ENCODE assay signal across 14 cellular contexts in genomic region chr19:16614941-16615340, GRCh38. TPM values are rescaled to one million over a fixed set of nuclear protein-coding genes. Genes with fewer than 3 reads are reported as not detected.
DNase-seq lines count a peak whose midpoint lies in the region; ATAC-seq and TF ChIP-seq lines count a peak whose summit lies in the region.
"Had no signal": no experiment of that assay in that cellular context is flagged by ENCODE, and none has a peak within 500 bp of the region (broad histone marks: within the 10 kb centered on the region; RNA-seq: fewer than 3 reads in every experiment).

No MANE protein-coding gene starts in this region.

- no peak overlapping the region for H3K9ac ChIP-seq in trophoblast cell (ENCODE audit: low read length)

- H3K9me3 Mint-ChIP-seq in activated CD4-positive, alpha-beta memory T cell treated with anti-CD3 and anti-CD28 coated beads, Interleukin-2, amount 10 ng/mL, durations not matched to agents 7 days and 5 days, result no peaks in the 10 kb centered on the region
- H3K9me3 Mint-ChIP-seq in activated CD4-positive, alpha-beta memory T cell treated with anti-CD3 and anti-CD28 coated beads for 36 hours, result no peaks in the 10 kb centered on the region

- no CpG with 5 or more reads among the region's 2 CpGs for WGBS in trophoblast cell (ENCODE audit: extremely low coverage, insufficient coverage, insufficient read length)

- H3K4me1 ChIP-seq in PC-9 (replicated peaks; ENCODE audit: insufficient read depth), result peaks cover 18% of the 10 kb centered on the region
- H3K4me1 ChIP-seq in trophoblast cell (ENCODE audit: control insufficient read depth in 1 of 2, insufficient read depth in 2 of 2, low read length in 2 of 2), result peaks cover 10 to 12% of the 10 kb centered on the region in 2 experiments
- peaks cover 11% of the 10 kb centered on the region for H3K4me1 ChIP-seq in effector memory CD4-positive, alpha-beta T cell (ENCODE audit: control insufficient read depth, insufficient read depth, low read length, poor library complexity, severe bottlenecking)

- H3K4ac ChIP-seq in trophoblast cell (ENCODE audit: low read depth, low read length), result peak overlapping the region; percentile 68

- H3F3A ChIP-seq in PC-9 (ENCODE audit: insufficient read depth, low read depth), result peaks cover 8% of the 10 kb centered on the region; the same call in 1 of the 2 replicates

- no peak overlapping the region for H3K4me3 Mint-ChIP-seq in activated CD4-positive, alpha-beta memory T cell treated with anti-CD3 and anti-CD28 coated beads, Interleukin-2, amount 10 ng/mL, durations not matched to agents 7 days and 5 days
- no peak overlapping the region for H3K4me3 Mint-ChIP-seq in activated CD4-positive, alpha-beta memory T cell treated with anti-CD3 and anti-CD28 coated beads for 36 hours

- no peak overlapping the region for H4K8ac ChIP-seq in trophoblast cell (ENCODE audit: low read depth, low read length)

- no TSS peak for BruUV-seq in PC-9 (replicated peaks; lab: Mats Ljungman, UMichigan)

- DNase-seq in activated CD4-positive, alpha-beta memory T cell treated with anti-CD3 and anti-CD28 coated beads, Interleukin-2, amount 10 ng/mL, durations not matched to agents 7 days and 5 days, result no peak
- DNase-seq in activated CD4-positive, alpha-beta memory T cell treated with anti-CD3 and anti-CD28 coated beads for 36 hours, result no peak
- DNase-seq in PC-9 (peak in 1 of 2 experiments; percentile 64), dermis blood vessel endothelial cell (peak; percentile 32), trophoblast cell (peak; percentile 88), hippocampal formation (lab: John Stamatoyannopoulos, UW) (no peak)
- no peak for DNase-seq in effector memory CD4-positive, alpha-beta T cell
- DNase-seq: midbrain; NCI-H1417; NCI-H446; OCI-M1; stimulated activated CD4-positive, alpha-beta T cell treated with anti-CD3 and anti-CD28 coated beads, Interleukin-15, amount 100 ng/mL, for 24 hours; upper lobe of right lung had no signal

- CTCF ChIA-PET in activated CD4-positive, alpha-beta memory T cell treated with anti-CD3 and anti-CD28 coated beads, Interleukin-2, amount 10 ng/mL, durations not matched to agents 7 days and 5 days (lab: Charles Lee), result interaction anchor here (1.6 kb wide), 1 partner anchor 28 kb away, joined by 3 read pairs; no protein-coding TSS in a partner anchor
- CTCF ChIA-PET in activated CD4-positive, alpha-beta memory T cell treated with anti-CD3 and anti-CD28 coated beads for 36 hours (lab: Charles Lee), result interaction anchor here (1.1 kb wide), 1 partner anchor 86 kb away, joined by 3 read pairs; no protein-coding TSS in a partner anchor
- CTCF ChIA-PET in PC-9 (lab: Charles Lee), result interaction anchor here (0.6 kb wide), 1 partner anchor 110 kb away, joined by 3 read pairs; no protein-coding TSS in a partner anchor

- peaks cover 75% of the 10 kb centered on the region for H3K4me1 Mint-ChIP-seq in activated CD4-positive, alpha-beta memory T cell treated with anti-CD3 and anti-CD28 coated beads, Interleukin-2, amount 10 ng/mL, durations not matched to agents 7 days and 5 days
- H3K4me1 Mint-ChIP-seq in activated CD4-positive, alpha-beta memory T cell treated with anti-CD3 and anti-CD28 coated beads for 36 hours (ENCODE audit: low read depth), result peaks cover 72% of the 10 kb centered on the region

- no peak overlapping the region for H3K14ac ChIP-seq in trophoblast cell (ENCODE audit: low read length)

- no peak overlapping the region for H2BK120ac ChIP-seq in trophoblast cell (ENCODE audit: insufficient read depth, low read length, poor library complexity)

- no peak for ATAC-seq in GM19463 (IDR thresholded peaks at IDR 0.05; ENCODE audit: unreplicated experiment)
- ATAC-seq: upper lobe of right lung had no signal

- H4K12ac ChIP-seq in trophoblast cell (ENCODE audit: low read depth, low read length), result no peak overlapping the region

- H3K27me3 Mint-ChIP-seq in activated CD4-positive, alpha-beta memory T cell treated with anti-CD3 and anti-CD28 coated beads, Interleukin-2, amount 10 ng/mL, durations not matched to agents 7 days and 5 days, result no peaks in the 10 kb centered on the region
- H3K27me3 Mint-ChIP-seq in activated CD4-positive, alpha-beta memory T cell treated with anti-CD3 and anti-CD28 coated beads for 36 hours, result no peaks in the 10 kb centered on the region

- H3K9me3 ChIP-seq in PC-9 (ENCODE audit: insufficient read depth, low read depth) (no peaks in the 10 kb centered on the region), trophoblast cell (ENCODE audit: insufficient read depth, low read depth, low read length) (no peaks in the 10 kb centered on the region)
- no peaks in the 10 kb centered on the region for H3K9me3 ChIP-seq in effector memory CD4-positive, alpha-beta T cell (ENCODE audit: control insufficient read depth, low read length)
- H3K9me3 ChIP-seq: upper lobe of right lung had no signal

- peaks cover 100% of the 10 kb centered on the region for H4K20me1 ChIP-seq in PC-9 (ENCODE audit: insufficient read depth)

- H3K4me3 ChIP-seq in PC-9 (no peak overlapping the region), trophoblast cell (ENCODE audit: low read depth, low read length) (no peak overlapping the region)
- H3K4me3 ChIP-seq in effector memory CD4-positive, alpha-beta T cell (ENCODE audit: insufficient read depth, low read depth, low read length, poor library complexity, severe bottlenecking), result no peak overlapping the region
- H3K4me3 ChIP-seq: upper lobe of right lung had no signal

- no peak overlapping the region for H4K91ac ChIP-seq in trophoblast cell (ENCODE audit: low read depth, low read length)

- peaks cover 3% of the 10 kb centered on the region for H3K79me1 ChIP-seq in trophoblast cell (ENCODE audit: low read length)

- H3K27me3 ChIP-seq in PC-9 (ENCODE audit: insufficient read depth, low read depth) (no peaks in the 10 kb centered on the region), trophoblast cell (ENCODE audit: insufficient read depth, low read length) (no peaks in the 10 kb centered on the region)
- no peaks in the 10 kb centered on the region for H3K27me3 ChIP-seq in effector memory CD4-positive, alpha-beta T cell (replicated peaks; ENCODE audit: control insufficient read depth, insufficient read depth, low read length, poor library complexity, severe bottlenecking)
- H3K27me3 ChIP-seq: upper lobe of right lung had no signal

- POLR2A ChIA-PET in activated CD4-positive, alpha-beta memory T cell treated with anti-CD3 and anti-CD28 coated beads, Interleukin-2, amount 10 ng/mL, durations not matched to agents 7 days and 5 days (lab: Charles Lee), result interaction anchor here (0.5 to 2.1 kb wide), 6 partner anchors 10 to 160 kb away, joined by 3 to 11 read pairs (median 4); partner anchors contain the start of genes MED26 and SLC35E1
- POLR2A ChIA-PET in activated CD4-positive, alpha-beta memory T cell treated with anti-CD3 and anti-CD28 coated beads for 36 hours (lab: Charles Lee), result no interaction called here
- POLR2A ChIA-PET in PC-9 (lab: Charles Lee; ENCODE audit: unreplicated experiment), result no interaction called here

- H3K27ac ChIP-seq in PC-9 (no peak overlapping the region), trophoblast cell (ENCODE audit: low read depth, low read length) (peak overlapping the region; percentile 67)
- H3K27ac ChIP-seq in effector memory CD4-positive, alpha-beta T cell (ENCODE audit: insufficient read depth, low read length, poor library complexity, severe bottlenecking), result no peak overlapping the region
- H3K27ac ChIP-seq: upper lobe of right lung had no signal

- H2BK12ac ChIP-seq in trophoblast cell (ENCODE audit: low read length), result no peak overlapping the region

- H3K36me3 Mint-ChIP-seq in activated CD4-positive, alpha-beta memory T cell treated with anti-CD3 and anti-CD28 coated beads, Interleukin-2, amount 10 ng/mL, durations not matched to agents 7 days and 5 days (ENCODE audit: low read depth), result no peaks in the 10 kb centered on the region
- no peaks in the 10 kb centered on the region for H3K36me3 Mint-ChIP-seq in activated CD4-positive, alpha-beta memory T cell treated with anti-CD3 and anti-CD28 coated beads for 36 hours

- no peaks in the 10 kb centered on the region for H3K36me3 ChIP-seq in PC-9 (ENCODE audit: low read depth)
- peaks cover 0 to 3% of the 10 kb centered on the region in 2 experiments for H3K36me3 ChIP-seq in trophoblast cell (ENCODE audit: control insufficient read depth in 1 of 2, insufficient read depth in 2 of 2, low read length in 2 of 2)
- H3K36me3 ChIP-seq in effector memory CD4-positive, alpha-beta T cell (ENCODE audit: control insufficient read depth, insufficient read depth, low read length), result no peaks in the 10 kb centered on the region
- H3K36me3 ChIP-seq: upper lobe of right lung had no signal

- H3K27ac Mint-ChIP-seq in activated CD4-positive, alpha-beta memory T cell treated with anti-CD3 and anti-CD28 coated beads, Interleukin-2, amount 10 ng/mL, durations not matched to agents 7 days and 5 days, result peak overlapping the region; percentile 65
- H3K27ac Mint-ChIP-seq in activated CD4-positive, alpha-beta memory T cell treated with anti-CD3 and anti-CD28 coated beads for 36 hours, result no peak overlapping the region

- no peak overlapping the region for H2BK5ac ChIP-seq in trophoblast cell (ENCODE audit: low read depth, low read length, poor library complexity)

- H3K18ac ChIP-seq in trophoblast cell (ENCODE audit: low read length), result peak overlapping the region; percentile 46

- intact Hi-C loops in activated CD4-positive, alpha-beta memory T cell treated with anti-CD3 and anti-CD28 coated beads for 36 hours (cut with micrococcal nuclease), result no loop called here
- intact Hi-C loops in PC-9 (cut with micrococcal nuclease; ENCODE audit: unreplicated experiment), result no loop called here

- H2AFZ ChIP-seq in PC-9, result no peak overlapping the region
- no peak overlapping the region for H2AFZ ChIP-seq in trophoblast cell (ENCODE audit: insufficient read depth, low read length, poor library complexity)

- H3K4me2 ChIP-seq in PC-9 (peak overlapping the region; percentile 2; the same call in 1 of the 2 replicates), trophoblast cell (ENCODE audit: low read length) (peak overlapping the region; percentile 7)

- no peaks in the 10 kb centered on the region for H3K9me2 ChIP-seq in PC-9 (ENCODE audit: insufficient read depth)

- no peak overlapping the region for H3K23ac ChIP-seq in trophoblast cell (ENCODE audit: low read length)

- H2AK5ac ChIP-seq in trophoblast cell (ENCODE audit: low read length), result no peak overlapping the region

- H3K79me2 ChIP-seq in PC-9 (ENCODE audit: low read depth), result peaks cover 100% of the 10 kb centered on the region
- peaks cover 35% of the 10 kb centered on the region for H3K79me2 ChIP-seq in trophoblast cell (ENCODE audit: control insufficient read depth, insufficient read depth, low read length, poor library complexity)

- TF ChIP-seq CTCF in PC-9 (conservative IDR thresholded peaks at IDR 0.05), result no peak

RNA-seq across cellular contexts. Expression of gene MED26, which starts 13.1 kb away (rescaled TPM):
- 10 to 100 TPM; 15.5 to 15.9 TPM for total RNA-seq in activated CD4-positive, alpha-beta memory T cell treated with anti-CD3 and anti-CD28 coated beads, Interleukin-2, amount 10 ng/mL, durations not matched to agents 7 days and 5 days
- 10 to 100 TPM; 12.0 to 14.5 TPM for total RNA-seq in activated CD4-positive, alpha-beta memory T cell treated with anti-CD3 and anti-CD28 coated beads for 36 hours
- total RNA-seq in PC-9 (2021) (11.9 and 13.0 TPM in 2 replicates), dermis blood vessel endothelial cell (5.3 and 5.4 TPM in 2 replicates)
- 10.5 and 11.2 TPM in 2 replicates for polyA plus RNA-seq in trophoblast cell (2013)

RNA-seq across cellular contexts. Expression of gene SLC35E1, which starts 42.7 kb away (rescaled TPM):
- 10 to 100 TPM; 57.3 to 57.7 TPM for total RNA-seq in activated CD4-positive, alpha-beta memory T cell treated with anti-CD3 and anti-CD28 coated beads, Interleukin-2, amount 10 ng/mL, durations not matched to agents 7 days and 5 days
- total RNA-seq in activated CD4-positive, alpha-beta memory T cell treated with anti-CD3 and anti-CD28 coated beads for 36 hours, result 10 to 100 TPM; 42.0 to 46.0 TPM
- total RNA-seq in PC-9 (2021) (61.0 and 65.3 TPM in 2 replicates), dermis blood vessel endothelial cell (24.5 and 34.1 TPM in 2 replicates)
- 101 TPM in 2 replicates for polyA plus RNA-seq in trophoblast cell (2013)

RNA-seq across cellular contexts. Expression of gene SMIM7, which starts 45.0 kb away (rescaled TPM):
- total RNA-seq in activated CD4-positive, alpha-beta memory T cell treated with anti-CD3 and anti-CD28 coated beads, Interleukin-2, amount 10 ng/mL, durations not matched to agents 7 days and 5 days, result 10 to 100 TPM; 52.6 to 60.6 TPM
- 10 to 100 TPM; 50.5 to 50.9 TPM for total RNA-seq in activated CD4-positive, alpha-beta memory T cell treated with anti-CD3 and anti-CD28 coated beads for 36 hours
- 69.7 and 72.9 TPM in 2 replicates for total RNA-seq in PC-9 (2021)
- 58.0 and 108 TPM in 2 replicates for total RNA-seq in dermis blood vessel endothelial cell
- 65.8 and 66.8 TPM in 2 replicates for polyA plus RNA-seq in trophoblast cell (2013)

RNA-seq across cellular contexts. Expression of gene TMEM38A, which starts 46.0 kb away (rescaled TPM):
- 1 to 10 TPM; 1.4 TPM for total RNA-seq in activated CD4-positive, alpha-beta memory T cell treated with anti-CD3 and anti-CD28 coated beads, Interleukin-2, amount 10 ng/mL, durations not matched to agents 7 days and 5 days
- total RNA-seq in activated CD4-positive, alpha-beta memory T cell treated with anti-CD3 and anti-CD28 coated beads for 36 hours, result under 1 TPM; 0.58 to 0.76 TPM
- total RNA-seq in PC-9 (2021), result 14.2 and 16.0 TPM in 2 replicates
- total RNA-seq in dermis blood vessel endothelial cell, result 2.0 and 2.7 TPM in 2 replicates
- polyA plus RNA-seq in trophoblast cell (2013), result 1.4 and 1.6 TPM in 2 replicates

Comparison
In these comparisons a context has a peak if more than half of its experiments do, and no peak if none do; other contexts are left out.
1. DNase-seq: peak in dermis blood vessel endothelial cell (single experiment) and trophoblast cell (2 of 2); none in activated CD4-positive, alpha-beta memory T cell treated with anti-CD3 and anti-CD28 coated beads, Interleukin-2, amount 10 ng/mL, durations not matched to agents 7 days and 5 days (single experiment), activated CD4-positive, alpha-beta memory T cell treated with anti-CD3 and anti-CD28 coated beads for 36 hours (single experiment), hippocampal formation (0 of 2) and effector memory CD4-positive, alpha-beta T cell (0 of 3).